In the genomic region with DNA sequence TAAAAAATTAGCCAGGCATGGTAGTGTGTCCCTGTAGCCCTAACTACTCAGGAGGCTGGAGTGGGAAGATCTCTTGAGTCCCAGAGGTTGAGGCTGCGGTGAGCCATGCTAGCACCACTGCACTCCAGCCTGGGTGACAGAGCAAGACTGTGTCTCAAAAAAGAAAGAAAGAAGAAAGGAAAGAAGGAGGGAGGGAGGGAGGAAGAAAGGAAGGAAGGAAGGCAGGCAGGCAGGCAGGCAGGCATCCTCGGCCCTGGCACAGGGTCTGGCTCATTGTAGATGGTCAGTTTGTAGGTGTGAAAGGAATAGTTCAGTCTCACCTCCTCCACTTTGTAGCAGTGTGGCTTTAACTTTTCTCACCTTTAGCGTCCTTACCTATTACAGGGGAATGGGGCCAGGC, we compare ENCODE assay signal across 20 cellular contexts.
"Had no signal": no experiment of that assay in that cellular context is flagged by ENCODE, and none has a peak within 500 bp of the region (broad histone marks: within the 10 kb centered on the region; RNA-seq: fewer than 3 reads in every experiment).

No MANE protein-coding gene starts in this region.

- DNase-seq: activated CD4-positive, alpha-beta memory T cell treated with anti-CD3 and anti-CD28 coated beads, Interleukin-2, amount 10 ng/mL, durations not matched to agents 7 days and 5 days; activated CD4-positive, alpha-beta T cell treated with anti-CD3 and anti-CD28 coated beads for 36 hours; activated effector memory CD4-positive, alpha-beta T cell treated with anti-CD3 and anti-CD28 coated beads, Interleukin-2, amount 50 U/mL, for 16 hours; activated T-cell treated with anti-CD3 and anti-CD28 coated beads, Interleukin-2, amount 50 U/mL, for 4 hours; adrenal gland; caudate nucleus; colonic mucosa; foreskin keratinocyte; glutamatergic neuron; kidney glomerular epithelial cell; nephron progenitor cell; occipital lobe; stomach; thyroid gland; uterus had no signal

- ATAC-seq: activated CD4-positive, alpha-beta T cell treated with anti-CD3 and anti-CD28 coated beads for 36 hours; activated T-cell treated with anti-CD3 and anti-CD28 coated beads, Interleukin-2, amount 50 U/mL, for 4 hours; esophagus mucosa; foreskin keratinocyte had no signal

- H3K4me3 ChIP-seq: adrenal gland, colonic mucosa, right atrium auricular region, stomach, thyroid gland, uterus had no signal

- H3K9me3 ChIP-seq: adrenal gland, colonic mucosa, right atrium auricular region, stomach, thyroid gland, uterus had no signal

- H3K27me3 Mint-ChIP-seq: activated CD4-positive, alpha-beta memory T cell treated with anti-CD3 and anti-CD28 coated beads, Interleukin-2, amount 10 ng/mL, durations not matched to agents 7 days and 5 days; activated CD4-positive, alpha-beta T cell treated with anti-CD3 and anti-CD28 coated beads for 36 hours; activated naive CD4-positive, alpha-beta T cell treated with anti-CD3 and anti-CD28 coated beads, Interleukin-2, amount 50 U/mL, for 24 hours had no signal

- H3K27ac ChIP-seq: adrenal gland, foreskin keratinocyte, thyroid gland had no signal

- H3K36me3 Mint-ChIP-seq: activated naive CD4-positive, alpha-beta T cell treated with anti-CD3 and anti-CD28 coated beads, Interleukin-2, amount 50 U/mL, for 24 hours had no signal

- H3K4me1 ChIP-seq: adrenal gland, colonic mucosa had no signal

- H3K36me3 ChIP-seq: adrenal gland, colonic mucosa, right atrium auricular region, stomach, thyroid gland, uterus had no signal

- H3K27ac Mint-ChIP-seq: activated CD4-positive, alpha-beta memory T cell treated with anti-CD3 and anti-CD28 coated beads, Interleukin-2, amount 10 ng/mL, durations not matched to agents 7 days and 5 days; activated CD4-positive, alpha-beta T cell treated with anti-CD3 and anti-CD28 coated beads for 36 hours; activated naive CD4-positive, alpha-beta T cell treated with anti-CD3 and anti-CD28 coated beads, Interleukin-2, amount 50 U/mL, for 24 hours; nephron progenitor cell; progenitor cell of endocrine pancreas; T-helper 1 cell treated with Interleukin-12 subunit alpha and Interleukin-12 subunit beta and Interleukin-4 antibody, amounts not matched to agents 30 μg/mL and 1 μg/mL, for 36 hours had no signal

- H3K27me3 ChIP-seq: adrenal gland, colonic mucosa, right atrium auricular region, stomach, thyroid gland, uterus had no signal

- H3K4me3 Mint-ChIP-seq: activated CD4-positive, alpha-beta memory T cell treated with anti-CD3 and anti-CD28 coated beads, Interleukin-2, amount 10 ng/mL, durations not matched to agents 7 days and 5 days; activated CD4-positive, alpha-beta T cell treated with anti-CD3 and anti-CD28 coated beads for 36 hours; activated naive CD4-positive, alpha-beta T cell treated with anti-CD3 and anti-CD28 coated beads, Interleukin-2, amount 50 U/mL, for 24 hours; activated T-cell treated with anti-CD3 and anti-CD28 coated beads, Interleukin-2, amount 50 U/mL, for 4 hours; nephron progenitor cell; T-helper 1 cell treated with Interleukin-12 subunit alpha and Interleukin-12 subunit beta and Interleukin-4 antibody, amounts not matched to agents 30 μg/mL and 1 μg/mL, for 36 hours had no signal

- H3K9me3 Mint-ChIP-seq: activated CD4-positive, alpha-beta memory T cell treated with anti-CD3 and anti-CD28 coated beads, Interleukin-2, amount 10 ng/mL, durations not matched to agents 7 days and 5 days; activated naive CD4-positive, alpha-beta T cell treated with anti-CD3 and anti-CD28 coated beads, Interleukin-2, amount 50 U/mL, for 24 hours; activated T-cell treated with anti-CD3 and anti-CD28 coated beads, Interleukin-2, amount 50 U/mL, for 4 hours; nephron progenitor cell; T-helper 1 cell treated with Interleukin-12 subunit alpha and Interleukin-12 subunit beta and Interleukin-4 antibody, amounts not matched to agents 30 μg/mL and 1 μg/mL, for 36 hours had no signal
